In genomic region chr3:197001106-197001971, GRCh38 we compare ENCODE assay signal across 11 cellular contexts. TPM values are rescaled to one million over a fixed set of nuclear protein-coding genes. Genes with fewer than 3 reads are reported as not detected.
A peak's percentile ranks its signal among the peaks of the same experiment; 100 is the strongest.
DNase-seq lines count a peak whose midpoint lies in the region; TF ChIP-seq lines count a peak whose summit lies in the region.
"Had no signal": no experiment of that assay in that cellular context is flagged by ENCODE, and none has a peak within 500 bp of the region (broad histone marks: within the 10 kb centered on the region; RNA-seq: fewer than 3 reads in every experiment).

No MANE protein-coding gene starts in this region.

- intact Hi-C loops in sigmoid colon (cut with DNase I) = no loop called here

- H3K4me3 ChIP-seq in OCI-LY3 (ENCODE audit: low read length) (peak overlapping the region; percentile 82), sigmoid colon (peak overlapping the region in 2 of 4 donors; percentile 69 to 74)

- H3K36me3 ChIP-seq in OCI-LY3 (replicated peaks; ENCODE audit: low read depth, low read length) (no peaks in the 10 kb centered on the region), sigmoid colon (no peaks in the 10 kb centered on the region)
- H3K36me3 ChIP-seq: neutrophil had no signal

- H3K27me3 ChIP-seq in OCI-LY3 (ENCODE audit: low read depth, low read length) (no peaks in the 10 kb centered on the region), sigmoid colon (no peaks in the 10 kb centered on the region)

- no peak for TF ChIP-seq EP300 in sigmoid colon (IDR thresholded peaks at IDR 0.05)

- H3K9me3 ChIP-seq in OCI-LY3 (ENCODE audit: insufficient read depth, low read length) (no peaks in the 10 kb centered on the region), sigmoid colon (no peaks in the 10 kb centered on the region)
- H3K9me3 ChIP-seq: neutrophil had no signal

- H3K27ac ChIP-seq in OCI-LY3 (ENCODE audit: low read length) = peak overlapping the region; percentile 64
- peak overlapping the region; percentile 82 to 90 (median 86) for H3K27ac ChIP-seq in sigmoid colon
- H3K27ac ChIP-seq: KMS-11, neutrophil had no signal

- peak overlapping the region; percentile 81 for H3K27ac Mint-ChIP-seq in endothelial cell (ENCODE audit: unreplicated experiment)

- H3K4me1 ChIP-seq in OCI-LY3 (ENCODE audit: low read length) = peaks cover 30% of the 10 kb centered on the region
- H3K4me1 ChIP-seq in sigmoid colon = peaks cover 0 to 18% (median 13%) of the 10 kb centered on the region in 4 donors

- no peaks in the 10 kb centered on the region for H3K79me2 ChIP-seq in OCI-LY3 (ENCODE audit: low read length)

- WGBS in sigmoid colon, 2 donors = 95 to 97% methylated on average over 20 of the region's 20 CpGs

- no peaks in the 10 kb centered on the region for H4K20me1 ChIP-seq in OCI-LY3 (ENCODE audit: insufficient read depth, low read length)

- DNase-seq in NCI-H146 (lab: John Stamatoyannopoulos, UW) = peak; percentile 57
- no peak for DNase-seq in NCI-H146 treated with DMSO at 0.1 percent for 48 hours (lab: John Stamatoyannopoulos, UW; ENCODE audit: unreplicated experiment)
- DNase-seq in endothelial cell (ENCODE audit: low spot score) = no peak
- peak; percentile 37 for DNase-seq in sigmoid colon
- DNase-seq in COLO829 (ENCODE audit: low spot score) = no peak
- DNase-seq in NCI-H524 (lab: John Stamatoyannopoulos, UW) = no peak
- DNase-seq in retina = no peak
- DNase-seq: ACHN had no signal

- H3K27me3 Mint-ChIP-seq in endothelial cell (ENCODE audit: unreplicated experiment) = peaks cover 16% of the 10 kb centered on the region

- peak overlapping the region; percentile 92 for H3K9ac ChIP-seq in OCI-LY3 (ENCODE audit: low read length)

- H2AFZ ChIP-seq in OCI-LY3 (ENCODE audit: low read depth, low read length) = peak overlapping the region; percentile 71; the same call in 1 of the 2 replicates

- H3K4me2 ChIP-seq in OCI-LY3 (ENCODE audit: low read length) = peak overlapping the region; percentile 87

- peaks cover 5% of the 10 kb centered on the region for H3K4me1 Mint-ChIP-seq in endothelial cell (ENCODE audit: unreplicated experiment)

- H3K36me3 Mint-ChIP-seq in endothelial cell (ENCODE audit: low read depth, unreplicated experiment) = peaks cover 8% of the 10 kb centered on the region

- H3K9me3 Mint-ChIP-seq in endothelial cell (ENCODE audit: unreplicated experiment) = no peaks in the 10 kb centered on the region

- H3K4me3 Mint-ChIP-seq in endothelial cell (ENCODE audit: unreplicated experiment) = peak overlapping the region; percentile 87

- TF ChIP-seq CTCF in OCI-LY3 (IDR thresholded peaks at IDR 0.05; ENCODE audit: low read depth, low read length) (no peak), endothelial cell (IDR thresholded peaks at IDR 0.05; ENCODE audit: unreplicated experiment) (no peak), sigmoid colon (IDR thresholded peaks at IDR 0.05) (no peak)

- no peak for TF ChIP-seq POLR2A in sigmoid colon (IDR thresholded peaks at IDR 0.05)

RNA-seq across cellular contexts. Expression of gene MELTF, which starts 28.3 kb away (rescaled TPM):
- total RNA-seq in endothelial cell (ENCODE audit: unreplicated experiment) = 2.9 TPM
- 1 to 10 TPM; 2.6 to 6.1 (median 3.1) TPM for total RNA-seq in sigmoid colon
- 1 to 10 TPM in 2 of 3 donors, under 1 TPM in 1; 0.92 to 9.6 (median 1.8) TPM for polyA plus RNA-seq in sigmoid colon

RNA-seq across cellular contexts. Expression of gene PIGZ, which starts 32.7 kb away (rescaled TPM):
- total RNA-seq in endothelial cell (ENCODE audit: unreplicated experiment) = 3.5 TPM
- total RNA-seq in sigmoid colon = 10 to 100 TPM in 2 of 4 donors, 1 to 10 TPM in 2; 8.6 to 26.3 (median 10.5) TPM
- polyA plus RNA-seq in sigmoid colon = 10 to 100 TPM; 23.4 to 60.8 (median 42.0) TPM

RNA-seq across cellular contexts. Expression of gene NCBP2, which starts 59.0 kb away (rescaled TPM):
- total RNA-seq in endothelial cell (ENCODE audit: unreplicated experiment) = 61.0 TPM
- 10 to 100 TPM; 35.7 to 44.9 (median 41.7) TPM for total RNA-seq in sigmoid colon
- 10 to 100 TPM; 54.1 to 60.7 (median 54.7) TPM for polyA plus RNA-seq in sigmoid colon

Comparison
In these comparisons a context has a peak if more than half of its experiments do, and no peak if none do; other contexts are left out.
1. DNase-seq: peak in NCI-H146 (single experiment) and sigmoid colon (single experiment); none in NCI-H146 treated with DMSO at 0.1 percent for 48 hours (single experiment), endothelial cell (single experiment), COLO829 (single experiment), NCI-H524 (0 of 2) and retina (single experiment).